ENCODE assay signal across 9 cellular contexts in the genomic region with DNA sequence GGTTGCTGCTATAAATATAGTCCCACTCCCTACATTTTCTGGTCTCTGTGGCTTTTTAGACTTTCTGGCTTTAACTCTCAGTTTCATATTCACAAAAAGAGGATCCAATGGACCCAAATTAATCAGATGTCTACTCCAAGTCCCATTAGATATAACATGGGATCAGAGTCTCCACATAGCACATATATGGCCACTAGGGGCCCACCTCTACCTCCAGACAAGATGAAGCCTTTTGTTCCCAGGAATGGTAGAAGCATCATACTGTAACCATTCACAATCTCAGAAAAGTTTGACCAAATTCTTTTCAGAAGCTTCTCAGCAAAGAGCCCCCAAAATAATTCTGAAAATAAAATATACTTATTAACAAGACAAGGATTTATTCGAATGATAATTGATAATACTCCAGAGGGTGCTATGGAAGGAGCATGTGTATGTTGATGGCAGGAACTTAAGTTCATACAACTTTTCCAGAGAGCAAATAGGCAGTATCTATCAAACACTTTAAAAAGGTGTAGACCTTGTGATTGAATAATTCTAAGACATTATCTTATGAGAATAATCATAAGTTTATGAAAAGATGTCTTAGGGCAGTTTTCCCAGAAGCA.
DNase-seq lines count a peak whose midpoint lies in the region; ATAC-seq and TF ChIP-seq lines count a peak whose summit lies in the region.
"Had no signal": no experiment of that assay in that cellular context is flagged by ENCODE, and none has a peak within 500 bp of the region (broad histone marks: within the 10 kb centered on the region; RNA-seq: fewer than 3 reads in every experiment).

No MANE protein-coding gene starts in this region.

- H3K4me3 Mint-ChIP-seq in activated T-cell treated with anti-CD3 and anti-CD28 coated beads, Interleukin-2, amount 50 U/mL, for 4 hours: no peak overlapping the region
- H3K4me3 Mint-ChIP-seq in activated T-cell treated with anti-CD3 and anti-CD28 coated beads, Interleukin-2, amount 50 U/mL, for 24 hours: no peak overlapping the region
- no peak overlapping the region for H3K4me3 Mint-ChIP-seq in GM23338

- H3F3A ChIP-seq in GM23338 (replicated peaks; ENCODE audit: low read depth) (no peaks in the 10 kb centered on the region), neural cell (ENCODE audit: insufficient read depth, low read length, poor library complexity, severe bottlenecking) (no peaks in the 10 kb centered on the region)

- H3K27me3 ChIP-seq in GM23338 (ENCODE audit: insufficient read depth) (no peaks in the 10 kb centered on the region), neural cell (ENCODE audit: insufficient read depth, low read depth, low read length) (no peaks in the 10 kb centered on the region)

- H3K9ac ChIP-seq in neural cell (ENCODE audit: low read length): no peak overlapping the region

- no peaks in the 10 kb centered on the region for H3K36me3 ChIP-seq in GM23338 (ENCODE audit: insufficient read depth)
- no peaks in the 10 kb centered on the region for H3K36me3 ChIP-seq in neural cell (ENCODE audit: insufficient read depth, low read length)

- H3K4me1 Mint-ChIP-seq in activated T-cell treated with anti-CD3 and anti-CD28 coated beads, Interleukin-2, amount 50 U/mL, for 4 hours (ENCODE audit: low read depth): peaks cover 2% of the 10 kb centered on the region
- H3K4me1 Mint-ChIP-seq in activated T-cell treated with anti-CD3 and anti-CD28 coated beads, Interleukin-2, amount 50 U/mL, for 24 hours (ENCODE audit: low read depth): peaks cover 4% of the 10 kb centered on the region
- peaks cover 9% of the 10 kb centered on the region; the same call in 2 of the 3 replicates for H3K4me1 Mint-ChIP-seq in GM23338

- H3K27ac ChIP-seq in GM23338 (ENCODE audit: low read depth) (no peak overlapping the region), neural cell (ENCODE audit: low read length) (no peak overlapping the region)

- H3K4me2 ChIP-seq in GM23338 (no peak overlapping the region), neural cell (ENCODE audit: low read length) (no peak overlapping the region)

- H3K27ac Mint-ChIP-seq in activated T-cell treated with anti-CD3 and anti-CD28 coated beads, Interleukin-2, amount 50 U/mL, for 24 hours: no peak overlapping the region
- H3K27ac Mint-ChIP-seq in GM23338: no peak overlapping the region
- H3K27ac Mint-ChIP-seq: activated naive CD4-positive, alpha-beta T cell treated with anti-CD3 and anti-CD28 coated beads, Interleukin-2, amount 50 U/mL, for 72 hours had no signal

- H3K4me3 ChIP-seq in GM23338 (no peak overlapping the region), neural cell (ENCODE audit: low read length) (no peak overlapping the region)

- TF ChIP-seq CTCF in GM23338 (conservative IDR thresholded peaks at IDR 0.05; ENCODE audit: low read depth in 2 of 2): peak; percentile 85 to 92
- peak; percentile 54 for TF ChIP-seq CTCF in neural cell (IDR thresholded peaks at IDR 0.05; ENCODE audit: poor library complexity, severe bottlenecking)

- no peak for DNase-seq in activated T-cell treated with anti-CD3 and anti-CD28 coated beads, Interleukin-2, amount 50 U/mL, for 4 hours
- DNase-seq in activated T-cell treated with anti-CD3 and anti-CD28 coated beads, Interleukin-2, amount 50 U/mL, for 24 hours: no peak
- peak; percentile 77 for DNase-seq in GM23338 (ENCODE audit: low spot score)
- DNase-seq in MV-4-11 (lab: John Stamatoyannopoulos, UW): peak; percentile 14
- peak; percentile 31 for DNase-seq in dedifferentiated amniotic fluid mesenchymal stem cell (ENCODE audit: extremely low spot score)
- no peak for DNase-seq in activated effector memory CD4-positive, alpha-beta T cell treated with Interleukin-2 at 50 U/mL for 16 hours
- DNase-seq in activated CD4-positive, CD25-positive, alpha-beta regulatory T cell (lab: John Stamatoyannopoulos, UW): no peak

- H3K36me3 Mint-ChIP-seq in activated T-cell treated with anti-CD3 and anti-CD28 coated beads, Interleukin-2, amount 50 U/mL, for 4 hours (ENCODE audit: insufficient read depth): no peaks in the 10 kb centered on the region
- no peaks in the 10 kb centered on the region for H3K36me3 Mint-ChIP-seq in activated T-cell treated with anti-CD3 and anti-CD28 coated beads, Interleukin-2, amount 50 U/mL, for 24 hours (ENCODE audit: low read depth)
- H3K36me3 Mint-ChIP-seq in GM23338 (ENCODE audit: low read depth): no peaks in the 10 kb centered on the region
- H3K36me3 Mint-ChIP-seq: activated naive CD4-positive, alpha-beta T cell treated with anti-CD3 and anti-CD28 coated beads, Interleukin-2, amount 50 U/mL, for 72 hours had no signal

- peak; percentile 55 for TF ChIP-seq RAD21 in neural cell (conservative IDR thresholded peaks at IDR 0.05)

- no peaks in the 10 kb centered on the region for H3K9me3 ChIP-seq in neural cell (ENCODE audit: low read length)

- H4K20me1 ChIP-seq in GM23338 (replicated peaks; ENCODE audit: insufficient read depth) (no peaks in the 10 kb centered on the region), neural cell (ENCODE audit: insufficient read depth) (no peaks in the 10 kb centered on the region)

- no peaks in the 10 kb centered on the region for H3K27me3 Mint-ChIP-seq in activated T-cell treated with anti-CD3 and anti-CD28 coated beads, Interleukin-2, amount 50 U/mL, for 4 hours (ENCODE audit: low read depth)
- peaks cover 6% of the 10 kb centered on the region for H3K27me3 Mint-ChIP-seq in activated T-cell treated with anti-CD3 and anti-CD28 coated beads, Interleukin-2, amount 50 U/mL, for 24 hours
- H3K27me3 Mint-ChIP-seq in GM23338 (ENCODE audit: insufficient read depth, low read depth, poor library complexity): no peaks in the 10 kb centered on the region

- H3K9me2 ChIP-seq in GM23338 (ENCODE audit: insufficient read depth) (no peaks in the 10 kb centered on the region), neural cell (ENCODE audit: insufficient read depth, low read length) (no peaks in the 10 kb centered on the region)

- TF ChIP-seq EP300 in neural cell (conservative IDR thresholded peaks at IDR 0.05; ENCODE audit: poor library complexity, severe bottlenecking): no peak

- ATAC-seq in activated T-cell treated with anti-CD3 and anti-CD28 coated beads, Interleukin-2, amount 50 U/mL, for 4 hours: peak; percentile 46 to 69
- peak; percentile 95 for ATAC-seq in GM23338

- H3K9me3 Mint-ChIP-seq in activated T-cell treated with anti-CD3 and anti-CD28 coated beads, Interleukin-2, amount 50 U/mL, for 4 hours: no peaks in the 10 kb centered on the region
- no peaks in the 10 kb centered on the region for H3K9me3 Mint-ChIP-seq in activated T-cell treated with anti-CD3 and anti-CD28 coated beads, Interleukin-2, amount 50 U/mL, for 24 hours
- no peaks in the 10 kb centered on the region for H3K9me3 Mint-ChIP-seq in GM23338
- H3K9me3 Mint-ChIP-seq: activated naive CD4-positive, alpha-beta T cell treated with anti-CD3 and anti-CD28 coated beads, Interleukin-2, amount 50 U/mL, for 72 hours had no signal

- 0 out of 2 replicates have a peak, but pooled peaks cover 5% of the 10 kb centered on the region for H3K4me1 ChIP-seq in GM23338 (ENCODE audit: insufficient read depth)

- H2AFZ ChIP-seq in GM23338 (no peak overlapping the region), neural cell (ENCODE audit: low read depth, low read length) (no peak overlapping the region)

- H3K79me2 ChIP-seq in GM23338 (replicated peaks; ENCODE audit: insufficient read depth) (no peaks in the 10 kb centered on the region), neural cell (replicated peaks; ENCODE audit: insufficient read depth, low read length) (no peaks in the 10 kb centered on the region)

TF ChIP-seq in GM23338, 12 proteins besides CTCF, POLR2A, EP300 and RAD21 (continues in another document):
- TF ChIP-seq ETS1 (IDR thresholded peaks at IDR 0.05) (no peak), STAT1 (IDR thresholded peaks at IDR 0.05; ENCODE audit: unreplicated experiment) (no peak)

TF ChIP-seq in neural cell, 6 proteins besides CTCF, POLR2A, EP300 and RAD21:
- TF ChIP-seq EZH2 (IDR thresholded peaks at IDR 0.05; ENCODE audit: borderline replicate concordance, insufficient read depth, low read length, poor library complexity, severe bottlenecking) (no peak), SMC3 (conservative IDR thresholded peaks at IDR 0.05; ENCODE audit: poor library complexity) (peak; percentile 24), TAF1 (IDR thresholded peaks at IDR 0.05; ENCODE audit: low read depth) (no peak), POLR2AphosphoS5 (IDR thresholded peaks at IDR 0.05) (no peak), MXI1 (conservative IDR thresholded peaks at IDR 0.05; ENCODE audit: poor library complexity, severe bottlenecking) (no peak)
- TF ChIP-seq, protein P1, sequence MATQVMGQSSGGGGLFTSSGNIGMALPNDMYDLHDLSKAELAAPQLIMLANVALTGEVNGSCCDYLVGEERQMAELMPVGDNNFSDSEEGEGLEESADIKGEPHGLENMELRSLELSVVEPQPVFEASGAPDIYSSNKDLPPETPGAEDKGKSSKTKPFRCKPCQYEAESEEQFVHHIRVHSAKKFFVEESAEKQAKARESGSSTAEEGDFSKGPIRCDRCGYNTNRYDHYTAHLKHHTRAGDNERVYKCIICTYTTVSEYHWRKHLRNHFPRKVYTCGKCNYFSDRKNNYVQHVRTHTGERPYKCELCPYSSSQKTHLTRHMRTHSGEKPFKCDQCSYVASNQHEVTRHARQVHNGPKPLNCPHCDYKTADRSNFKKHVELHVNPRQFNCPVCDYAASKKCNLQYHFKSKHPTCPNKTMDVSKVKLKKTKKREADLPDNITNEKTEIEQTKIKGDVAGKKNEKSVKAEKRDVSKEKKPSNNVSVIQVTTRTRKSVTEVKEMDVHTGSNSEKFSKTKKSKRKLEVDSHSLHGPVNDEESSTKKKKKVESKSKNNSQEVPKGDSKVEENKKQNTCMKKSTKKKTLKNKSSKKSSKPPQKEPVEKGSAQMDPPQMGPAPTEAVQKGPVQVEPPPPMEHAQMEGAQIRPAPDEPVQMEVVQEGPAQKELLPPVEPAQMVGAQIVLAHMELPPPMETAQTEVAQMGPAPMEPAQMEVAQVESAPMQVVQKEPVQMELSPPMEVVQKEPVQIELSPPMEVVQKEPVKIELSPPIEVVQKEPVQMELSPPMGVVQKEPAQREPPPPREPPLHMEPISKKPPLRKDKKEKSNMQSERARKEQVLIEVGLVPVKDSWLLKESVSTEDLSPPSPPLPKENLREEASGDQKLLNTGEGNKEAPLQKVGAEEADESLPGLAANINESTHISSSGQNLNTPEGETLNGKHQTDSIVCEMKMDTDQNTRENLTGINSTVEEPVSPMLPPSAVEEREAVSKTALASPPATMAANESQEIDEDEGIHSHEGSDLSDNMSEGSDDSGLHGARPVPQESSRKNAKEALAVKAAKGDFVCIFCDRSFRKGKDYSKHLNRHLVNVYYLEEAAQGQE (IDR thresholded peaks at IDR 0.05; ENCODE audit: borderline replicate concordance): no peak

Comparison
In these comparisons a context has a peak if more than half of its experiments do, and no peak if none do; other contexts are left out.
1. DNase-seq: peak in GM23338 (single experiment), MV-4-11 (single experiment) and dedifferentiated amniotic fluid mesenchymal stem cell (single experiment); none in activated T-cell treated with anti-CD3 and anti-CD28 coated beads, Interleukin-2, amount 50 U/mL, for 4 hours (single experiment), activated T-cell treated with anti-CD3 and anti-CD28 coated beads, Interleukin-2, amount 50 U/mL, for 24 hours (single experiment), activated effector memory CD4-positive, alpha-beta T cell treated with Interleukin-2 at 50 U/mL for 16 hours (single experiment) and activated CD4-positive, CD25-positive, alpha-beta regulatory T cell (0 of 4).